Comparison of ENCODE assay signal across 9 cellular contexts in the genomic region with DNA sequence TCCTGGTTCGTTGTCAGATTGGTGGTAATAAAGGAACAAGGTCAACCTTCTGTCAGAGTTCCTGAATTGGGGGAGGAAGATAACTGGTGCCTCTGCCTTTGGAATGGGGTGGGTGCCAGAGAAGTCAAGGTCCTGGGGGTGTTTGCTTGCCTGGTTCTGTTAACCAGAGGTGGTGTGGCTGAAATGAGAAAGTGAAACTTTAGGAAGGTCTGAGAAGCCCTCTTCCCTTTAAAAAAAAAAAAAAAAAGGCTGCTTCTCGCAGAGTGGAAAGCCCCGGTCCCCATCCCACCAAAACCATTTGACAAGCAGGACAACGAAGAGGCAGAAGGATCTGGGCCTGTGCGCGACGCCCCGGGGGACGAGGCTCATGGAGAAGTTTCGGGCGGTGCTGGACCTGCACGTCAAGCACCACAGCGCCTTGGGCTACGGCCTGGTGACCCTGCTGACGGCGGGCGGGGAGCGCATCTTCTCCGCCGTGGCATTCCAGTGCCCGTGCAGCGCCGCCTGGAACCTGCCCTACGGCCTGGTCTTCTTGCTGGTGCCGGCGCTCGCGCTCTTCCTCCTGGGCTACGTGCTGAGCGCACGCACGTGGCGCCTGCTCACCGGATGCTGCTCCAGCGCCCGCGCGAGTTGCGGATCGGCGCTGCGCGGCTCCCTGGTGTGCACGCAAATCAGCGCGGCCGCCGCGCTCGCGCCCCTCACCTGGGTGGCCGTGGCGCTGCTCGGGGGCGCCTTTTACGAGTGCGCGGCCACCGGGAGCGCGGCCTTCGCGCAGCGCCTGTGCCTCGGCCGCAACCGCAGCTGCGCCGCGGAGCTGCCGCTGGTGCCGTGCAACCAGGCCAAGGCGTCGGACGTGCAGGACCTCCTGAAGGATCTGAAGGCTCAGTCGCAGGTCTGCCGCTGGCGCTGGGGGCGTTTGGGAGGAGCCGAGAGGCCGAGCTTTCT. TPM values are rescaled to one million over a fixed set of nuclear protein-coding genes. Genes with fewer than 3 reads are reported as not detected.
DNase-seq lines count a peak whose midpoint lies in the region; ATAC-seq lines count a peak whose summit lies in the region.
"Had no signal": no experiment of that assay in that cellular context is flagged by ENCODE, and none has a peak within 500 bp of the region (broad histone marks: within the 10 kb centered on the region; RNA-seq: fewer than 3 reads in every experiment).

No MANE protein-coding gene starts in this region.

- H3K9me3 Mint-ChIP-seq in activated naive CD8-positive, alpha-beta T cell (ENCODE audit: low read depth) = no peaks in the 10 kb centered on the region

- peaks cover 17% of the 10 kb centered on the region for H3K4me1 Mint-ChIP-seq in activated naive CD8-positive, alpha-beta T cell (ENCODE audit: low read depth)

- H3K36me3 Mint-ChIP-seq in activated naive CD8-positive, alpha-beta T cell = no peaks in the 10 kb centered on the region

- peak overlapping the region; percentile 75 for H3K4me3 Mint-ChIP-seq in activated naive CD8-positive, alpha-beta T cell

- DNase-seq in DMS79 treated with DMSO at 0.1 percent for 48 hours (lab: John Stamatoyannopoulos, UW) (peak; percentile 11), DMS79 (lab: John Stamatoyannopoulos, UW) (no peak), NOMO-1 treated with DMSO at 0.1 percent for 48 hours (lab: John Stamatoyannopoulos, UW; ENCODE audit: unreplicated experiment) (peak; percentile 55), hepatic stellate cell (ENCODE audit: low spot score) (peak; percentile 49), sciatic nerve (ENCODE audit: low spot score) (peak; percentile 65), NCI-H774 (lab: John Stamatoyannopoulos, UW) (no peak)

- H3K27me3 Mint-ChIP-seq in activated naive CD8-positive, alpha-beta T cell = peaks cover 35% of the 10 kb centered on the region

- ATAC-seq in HG02973 (IDR thresholded peaks at IDR 0.05; ENCODE audit: unreplicated experiment) (peak; percentile 80), sciatic nerve (peak; percentile 82)
- ATAC-seq: A549 had no signal

- intact Hi-C loops in sciatic nerve (cut with DNase I) = no loop called here

- peak overlapping the region; percentile 8 for H3K27ac Mint-ChIP-seq in activated naive CD8-positive, alpha-beta T cell

RNA-seq across cellular contexts. Expression of a gene that starts 0.7 kb away (rescaled TPM):
- total RNA-seq in sciatic nerve = 5.5 TPM

RNA-seq across cellular contexts. Expression of a gene that starts 49.6 kb away (rescaled TPM):
- total RNA-seq in sciatic nerve = 5.3 TPM

Comparison
In these comparisons a context has a peak if more than half of its experiments do, and no peak if none do; other contexts are left out.
1. DNase-seq: peak in DMS79 treated with DMSO at 0.1 percent for 48 hours (single experiment), NOMO-1 treated with DMSO at 0.1 percent for 48 hours (single experiment), hepatic stellate cell (single experiment) and sciatic nerve (single experiment); none in DMS79 (single experiment) and NCI-H774 (single experiment).